In genomic region chr2:42859801-42860200, GRCh38 we compare ENCODE assay signal across 20 cellular contexts.
DNase-seq lines count a peak whose midpoint lies in the region; ATAC-seq, FAIRE-seq and TF ChIP-seq lines count a peak whose summit lies in the region.
"Had no signal": no experiment of that assay in that cellular context is flagged by ENCODE, and none has a peak within 500 bp of the region (broad histone marks: within the 10 kb centered on the region; RNA-seq: fewer than 3 reads in every experiment).

No MANE protein-coding gene starts in this region.

- H3K27me3 ChIP-seq in breast epithelium (no peaks in the 10 kb centered on the region), bronchial epithelial cell (ENCODE audit: control insufficient read depth, insufficient read depth, low read length) (no peaks in the 10 kb centered on the region), left lung (no peaks in the 10 kb centered on the region)
- H3K27me3 ChIP-seq: spleen had no signal

- H3K4me1 ChIP-seq in breast epithelium (no peaks in the 10 kb centered on the region), left lung (no peaks in the 10 kb centered on the region)

- no peaks in the 10 kb centered on the region for H3K9me3 Mint-ChIP-seq in MCF 10A (ENCODE audit: unreplicated experiment)

- no TSS peak for BruUV-seq in MCF 10A (replicated peaks; lab: Mats Ljungman, UMichigan)

- no peak for FAIRE-seq in bronchial epithelial cell (lab: Jason Lieb, UNC)
- FAIRE-seq: H54 had no signal

- H3K27ac Mint-ChIP-seq in MCF 10A (ENCODE audit: low read depth, unreplicated experiment), result no peak overlapping the region
- H3K27ac Mint-ChIP-seq: T-cell had no signal

- intact Hi-C loops in MCF 10A (cut with micrococcal nuclease) (loop anchor here (1.0 to 5.0 kb wide), 8 partner anchors 32 to 681 kb away; no protein-coding TSS in a partner anchor), breast epithelium (cut with DNase I; ENCODE audit: low total_unique reads) (loop anchor here (10.0 kb wide), 1 partner anchor 75 kb away; no protein-coding TSS in a partner anchor), left lung (cut with DNase I) (loop anchor here in 1 of 2 donors (10.0 kb wide), 1 partner anchor 65 kb away; no protein-coding TSS in a partner anchor)

- H3K4me3 Mint-ChIP-seq in MCF 10A (ENCODE audit: unreplicated experiment), result no peak overlapping the region
- H3K4me3 Mint-ChIP-seq: naive B cell, T-cell had no signal

- ATAC-seq in left lung, result no peak
- ATAC-seq in HG03442 (IDR thresholded peaks at IDR 0.05; ENCODE audit: unreplicated experiment), result no peak
- ATAC-seq: lower lobe of right lung, T-cell had no signal

- H3K4me3 ChIP-seq in breast epithelium, result no peak overlapping the region
- H3K4me3 ChIP-seq in bronchial epithelial cell (ENCODE audit: low read depth, low read length), result no peak overlapping the region
- no peak overlapping the region for H3K4me3 ChIP-seq in left lung
- H3K4me3 ChIP-seq: lower lobe of right lung, spleen had no signal

- DNase-seq in MCF 10A (ENCODE audit: unreplicated experiment) (peak; percentile 13), breast epithelium (ENCODE audit: low spot score in 2 of 2) (no peak), bronchial epithelial cell (ENCODE audit: low read depth) (peak; percentile 71), left lung (no peak), NK-92 (lab: John Stamatoyannopoulos, UW; ENCODE audit: unreplicated experiment) (no peak), DMS114 treated with DMSO at 0.1 percent for 48 hours (lab: John Stamatoyannopoulos, UW; ENCODE audit: unreplicated experiment) (no peak), activated gamma-delta T cell (lab: John Stamatoyannopoulos, UW) (no peak)
- DNase-seq: 8988T; activated naive CD4-positive, alpha-beta T cell treated with Interleukin-2 at 50 U/mL for 16 hours; activated T-cell treated with anti-CD3 and anti-CD28 coated beads for 4 hours; lower lobe of right lung; MV-4-11; naive B cell; NCI-H2081; NCI-H524; spleen; T-cell had no signal

- no peak for TF ChIP-seq POLR2A in breast epithelium (IDR thresholded peaks at IDR 0.05)

- POLR2A ChIA-PET in MCF 10A (lab: Yijun Ruan, JAX), result interaction anchor here (0.6 to 1.0 kb wide), 4 partner anchors 364 to 682 kb away, joined by 3 to 4 read pairs (median 4); partner anchors contain the start of gene ZFP36L2

- H3K36me3 Mint-ChIP-seq in MCF 10A (ENCODE audit: insufficient read depth, unreplicated experiment), result no peaks in the 10 kb centered on the region
- H3K36me3 Mint-ChIP-seq: T-cell had no signal

- H3K9me3 ChIP-seq in breast epithelium (peaks cover 0 to 3% of the 10 kb centered on the region in 2 donors), left lung (peaks cover 0 to 2% of the 10 kb centered on the region in 2 donors)

- H3K36me3 ChIP-seq in breast epithelium (no peaks in the 10 kb centered on the region), bronchial epithelial cell (ENCODE audit: control insufficient read depth, insufficient read depth, low read length) (no peaks in the 10 kb centered on the region), left lung (no peaks in the 10 kb centered on the region)
- H3K36me3 ChIP-seq: lower lobe of right lung, spleen had no signal

- CTCF ChIA-PET in MCF 10A (lab: Yijun Ruan, JAX), result interaction anchor here (0.5 to 4.5 kb wide), 33 partner anchors 8 to 683 kb away, joined by 3 to 48 read pairs (median 4); no protein-coding TSS in a partner anchor

- TF ChIP-seq CTCF in MCF 10A (IDR thresholded peaks at IDR 0.05; ENCODE audit: unreplicated experiment), result no peak
- TF ChIP-seq CTCF in breast epithelium (IDR thresholded peaks at IDR 0.05), result no peak
- no peak for TF ChIP-seq CTCF in bronchial epithelial cell (IDR thresholded peaks at IDR 0.05; ENCODE audit: insufficient read depth, low read length, severe bottlenecking)
- TF ChIP-seq CTCF in left lung (IDR thresholded peaks at IDR 0.05), result no peak

- peaks cover 5% of the 10 kb centered on the region for H3K4me1 Mint-ChIP-seq in MCF 10A (ENCODE audit: insufficient read depth, unreplicated experiment)
- H3K4me1 Mint-ChIP-seq: T-cell had no signal

- H3K27me3 Mint-ChIP-seq in MCF 10A (ENCODE audit: insufficient read depth, unreplicated experiment), result no peaks in the 10 kb centered on the region
- H3K27me3 Mint-ChIP-seq: naive B cell, T-cell had no signal

- H3K27ac ChIP-seq in breast epithelium (no peak overlapping the region), left lung (peak overlapping the region; percentile 9 to 42)
- H3K27ac ChIP-seq: C4-2B, lower lobe of right lung, spleen had no signal

Comparison
In these comparisons a context has a peak if more than half of its experiments do, and no peak if none do; other contexts are left out.
1. DNase-seq: peak in MCF 10A (single experiment) and bronchial epithelial cell (single experiment); none in breast epithelium (0 of 2), left lung (0 of 2), NK-92 (single experiment), DMS114 treated with DMSO at 0.1 percent for 48 hours (single experiment) and activated gamma-delta T cell (single experiment).
2. H3K27ac ChIP-seq: peak in left lung (2 of 2); none in breast epithelium (0 of 2).